1 cellular context compared by ENCODE assay signal in the genomic region with DNA sequence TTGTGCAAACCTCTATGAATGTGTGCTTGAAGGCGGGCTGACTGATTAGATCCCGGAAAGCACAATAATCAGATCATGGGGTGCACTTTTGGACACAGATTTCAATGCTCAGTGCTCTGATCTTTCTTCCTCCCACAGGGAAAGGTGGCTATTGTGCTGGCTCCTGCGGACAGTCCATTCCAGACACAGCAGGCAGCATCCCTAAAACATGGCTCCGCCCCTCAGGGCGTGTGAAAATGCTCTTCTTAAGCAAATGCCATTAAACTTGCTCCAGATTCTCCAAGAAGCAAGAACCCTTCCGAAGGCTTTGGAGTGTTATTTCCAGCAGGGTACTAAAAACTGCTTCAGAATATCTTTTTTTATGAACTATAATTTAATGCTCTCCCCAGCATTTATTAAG.
TF ChIP-seq lines count a peak whose summit lies in the region.

No MANE protein-coding gene starts in this region.

TF ChIP-seq in H1, 55 proteins besides CTCF, POLR2A, EP300 and RAD21:
- TF ChIP-seq SP1 (IDR thresholded peaks at IDR 0.05; ENCODE audit: low read depth, low read length) (no peak), CTBP2 (IDR thresholded peaks at IDR 0.05; ENCODE audit: borderline replicate concordance, insufficient read depth, insufficient read length, low read length) (no peak), YY1 (IDR thresholded peaks at IDR 0.05; ENCODE audit: low read depth, low read length) (0 out of 2 replicates have a peak, but pooled peaks have one; percentile 29), SIN3A (conservative IDR thresholded peaks at IDR 0.05 in 1 of 2, IDR thresholded peaks at IDR 0.05 in 1 of 2; ENCODE audit: low read depth in 1 of 2, low read length in 2 of 2) (no peak), TAF1 (IDR thresholded peaks at IDR 0.05; ENCODE audit: low read depth, low read length) (no peak), ASH2L (IDR thresholded peaks at IDR 0.05; ENCODE audit: low read length) (no peak), JUND (IDR thresholded peaks at IDR 0.05; ENCODE audit: low read length) (no peak), TEAD4 (IDR thresholded peaks at IDR 0.05; ENCODE audit: low read depth, low read length) (0 out of 2 replicates have a peak, but pooled peaks have one; percentile 26)
- TF ChIP-seq, protein P1, sequence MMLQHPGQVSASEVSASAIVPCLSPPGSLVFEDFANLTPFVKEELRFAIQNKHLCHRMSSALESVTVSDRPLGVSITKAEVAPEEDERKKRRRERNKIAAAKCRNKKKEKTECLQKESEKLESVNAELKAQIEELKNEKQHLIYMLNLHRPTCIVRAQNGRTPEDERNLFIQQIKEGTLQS (IDR thresholded peaks at IDR 0.05; ENCODE audit: insufficient read depth, low read depth, low read length) = no peak
